In genomic region chr1:178310685-178311105, GRCh38 we compare ENCODE assay signal across 8 cellular contexts.
DNase-seq lines count a peak whose midpoint lies in the region; ATAC-seq, FAIRE-seq and TF ChIP-seq lines count a peak whose summit lies in the region.

No MANE protein-coding gene starts in this region.

- WGBS in A549 (ENCODE audit: missing lambda C conversion rate), result 10% methylated on average over 1 of the region's 1 CpG

- H3K4me1 ChIP-seq in A549 (0 out of 3 replicates have a peak, but pooled peaks cover 7% of the 10 kb centered on the region), osteoblast (ENCODE audit: insufficient read depth, low read length) (peaks cover 10% of the 10 kb centered on the region)

- no peaks in the 10 kb centered on the region for H3K36me3 ChIP-seq in osteoblast (ENCODE audit: insufficient read depth, low read length)

- H3K27me3 ChIP-seq in osteoblast (ENCODE audit: insufficient read depth, low read length), result no peaks in the 10 kb centered on the region

- no peak overlapping the region for H3K27ac ChIP-seq in A549
- peak overlapping the region; percentile 45 for H3K27ac ChIP-seq in osteoblast (ENCODE audit: low read depth, low read length)

- H3K4me2 ChIP-seq in A549 (no peak overlapping the region), osteoblast (ENCODE audit: insufficient read depth, low read length) (peak overlapping the region; percentile 15)

- H3K9me3 ChIP-seq in A549, result no peaks in the 10 kb centered on the region
- H3K9me3 ChIP-seq in osteoblast (ENCODE audit: low read depth, low read length), result no peaks in the 10 kb centered on the region

- peaks cover 31% of the 10 kb centered on the region for H4K20me1 ChIP-seq in osteoblast (ENCODE audit: insufficient read depth, low read length)

- no peak overlapping the region for H3K4me3 ChIP-seq in A549
- no peak overlapping the region for H3K4me3 ChIP-seq in osteoblast (ENCODE audit: insufficient read depth, low read length)

- ATAC-seq in A549, result peak; percentile 89 to 91
- peak; percentile 84 for ATAC-seq in HG02938 (IDR thresholded peaks at IDR 0.05; ENCODE audit: unreplicated experiment)

- FAIRE-seq in A549 (lab: Jason Lieb, UNC), result peak; percentile 86

- no peak for TF ChIP-seq EP300 in A549 (IDR thresholded peaks at IDR 0.05)

- POLR2A ChIA-PET in A549 (lab: Yijun Ruan, JAX), result interaction anchor here (1.0 to 1.2 kb wide), 2 partner anchors 218 to 232 kb away, joined by 3 to 4 read pairs; no protein-coding TSS in a partner anchor

- no peak overlapping the region for H2AFZ ChIP-seq in osteoblast (ENCODE audit: low read length)

- CTCF ChIA-PET in A549 (lab: Yijun Ruan, JAX), result interaction anchor here (0.8 to 6.0 kb wide), 31 partner anchors 10 to 692 kb away, joined by 3 to 51 read pairs (median 5); no protein-coding TSS in a partner anchor

- DNase-seq in A549 (ENCODE audit: low read depth in 1 of 2, low spot score in 1 of 2) (peak; percentile 64 to 76), NCI-H1694 treated with DMSO at 0.1 percent for 48 hours (lab: John Stamatoyannopoulos, UW) (peak; percentile 92), SW 1271 (lab: John Stamatoyannopoulos, UW) (peak; percentile 27 to 79), fibroblast of the conjunctiva (ENCODE audit: low read depth) (peak; percentile 82), osteoblast (ENCODE audit: insufficient read length, low spot score, missing footprints) (peak; percentile 58), mesenteric fat pad (ENCODE audit: low spot score) (no peak)

- TF ChIP-seq POLR2A in A549 (IDR thresholded peaks at IDR 0.05; ENCODE audit: low read length), result no peak

- H3K79me2 ChIP-seq in osteoblast (ENCODE audit: insufficient read depth, low read length), result peaks cover 62% of the 10 kb centered on the region

- TF ChIP-seq RAD21 in A549 (conservative IDR thresholded peaks at IDR 0.05 in 1 of 2, IDR thresholded peaks at IDR 0.05 in 1 of 2), result peak; percentile 83 to 89

- peak; percentile 86 for TF ChIP-seq CTCF in A549 (IDR thresholded peaks at IDR 0.05)
- TF ChIP-seq CTCF in GM12874 (IDR thresholded peaks at IDR 0.05; ENCODE audit: insufficient read depth, low read depth, low read length), result peak; percentile 47
- peak; percentile 73 for TF ChIP-seq CTCF in osteoblast (IDR thresholded peaks at IDR 0.05; ENCODE audit: extremely low read depth, low read depth, low read length)

TF ChIP-seq in A549, 52 proteins besides CTCF, POLR2A, EP300 and RAD21:
- TF ChIP-seq SMC3 (IDR thresholded peaks at IDR 0.05), result peak; percentile 68
- TF ChIP-seq CEBPB (IDR thresholded peaks at IDR 0.05), result peak; percentile 67 to 81; a peak in 3 of 4 replicates
- TF ChIP-seq RCOR1 (IDR thresholded peaks at IDR 0.05; ENCODE audit: low read depth, low read length), result no peak
